In the genomic region with DNA sequence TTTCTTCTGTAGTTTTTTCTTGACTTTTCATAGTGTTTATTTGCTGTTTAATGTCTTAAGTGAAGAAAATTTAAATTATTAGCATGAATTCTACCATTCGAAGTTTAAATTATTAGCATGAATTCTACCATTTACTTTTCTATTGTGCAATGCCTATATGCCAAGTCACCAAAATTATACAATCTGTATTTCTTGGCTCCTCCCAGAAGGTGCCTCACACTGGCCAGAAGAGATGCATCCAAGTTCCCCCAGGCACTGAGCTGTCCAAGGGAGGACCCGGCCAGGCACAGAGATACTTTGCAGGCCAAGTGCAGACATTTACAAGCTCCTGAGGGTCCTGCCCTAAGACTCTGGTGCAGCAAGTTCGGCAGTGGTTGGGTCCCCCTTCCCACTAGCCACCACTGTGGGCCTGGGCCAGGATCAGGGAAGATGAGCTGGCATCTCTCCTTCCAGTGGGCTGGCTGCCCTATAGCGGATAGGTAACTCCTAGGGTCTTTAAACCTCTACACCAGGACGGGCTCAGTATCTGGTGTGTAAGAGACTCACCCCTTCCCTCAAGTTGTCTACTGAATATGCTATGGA, we compare ENCODE assay signal across 29 cellular contexts. TPM values are rescaled to one million over a fixed set of nuclear protein-coding genes. Genes with fewer than 3 reads are reported as not detected.
A peak's percentile ranks its signal among the peaks of the same experiment; 100 is the strongest.
DNase-seq lines count a peak whose midpoint lies in the region; ATAC-seq and TF ChIP-seq lines count a peak whose summit lies in the region.
"Had no signal": no experiment of that assay in that cellular context is flagged by ENCODE, and none has a peak within 500 bp of the region (broad histone marks: within the 10 kb centered on the region; RNA-seq: fewer than 3 reads in every experiment).

No MANE protein-coding gene starts in this region.

- H3K36me3 ChIP-seq in breast epithelium (no peaks in the 10 kb centered on the region), MG63 (no peaks in the 10 kb centered on the region), upper lobe of right lung (no peaks in the 10 kb centered on the region), mucosa of descending colon (ENCODE audit: low read depth) (no peaks in the 10 kb centered on the region)

- CTCF ChIA-PET in MCF 10A (lab: Yijun Ruan, JAX), result interaction anchor here (0.6 kb wide), 1 partner anchor 359 kb away, joined by 3 read pairs; no protein-coding TSS in a partner anchor

- ATAC-seq in upper lobe of right lung (peak; percentile 29), mucosa of descending colon (no peak)
- ATAC-seq: Panc1 had no signal

- H3K4me1 Mint-ChIP-seq in MCF 10A (ENCODE audit: insufficient read depth, unreplicated experiment), result no peaks in the 10 kb centered on the region

- POLR2A ChIA-PET in MCF 10A (lab: Yijun Ruan, JAX), result no interaction called here

- no peaks in the 10 kb centered on the region for H3K27me3 ChIP-seq in breast epithelium
- H3K27me3 ChIP-seq in MG63, result no peaks in the 10 kb centered on the region
- no peaks in the 10 kb centered on the region for H3K27me3 ChIP-seq in upper lobe of right lung
- H3K27me3 ChIP-seq: BLaER1 treated with 17β-estradiol and CSF1 and Interleukin-3, amounts not matched to agents 10 nM and 100 nM had no signal

- H3K27ac Mint-ChIP-seq in MCF 10A (ENCODE audit: low read depth, unreplicated experiment), result no peak overlapping the region
- H3K27ac Mint-ChIP-seq: CD4-positive, alpha-beta memory T cell had no signal

- no TSS peak for BruUV-seq in MCF 10A (replicated peaks; lab: Mats Ljungman, UMichigan)

- no peak for TF ChIP-seq POLR2A in breast epithelium (IDR thresholded peaks at IDR 0.05)

- no peaks in the 10 kb centered on the region for H3K27me3 Mint-ChIP-seq in MCF 10A (ENCODE audit: insufficient read depth, unreplicated experiment)
- H3K27me3 Mint-ChIP-seq: CD4-positive, alpha-beta memory T cell had no signal

- H3K4me3 ChIP-seq in breast epithelium, result no peak overlapping the region
- no peak overlapping the region for H3K4me3 ChIP-seq in MG63
- no peak overlapping the region for H3K4me3 ChIP-seq in epithelial cell of esophagus (ENCODE audit: low read length)
- H3K4me3 ChIP-seq in upper lobe of right lung, result no peak overlapping the region
- H3K4me3 ChIP-seq in mucosa of descending colon, result no peak overlapping the region
- H3K4me3 ChIP-seq: A549; BLaER1 treated with 17β-estradiol and CSF1 and Interleukin-3, amounts not matched to agents 10 nM and 100 nM had no signal

- peaks cover 15% of the 10 kb centered on the region for H3K9me3 Mint-ChIP-seq in MCF 10A (ENCODE audit: unreplicated experiment)

- no peak for TF ChIP-seq CTCF in MCF 10A (IDR thresholded peaks at IDR 0.05; ENCODE audit: unreplicated experiment)
- no peak for TF ChIP-seq CTCF in breast epithelium (IDR thresholded peaks at IDR 0.05)
- TF ChIP-seq CTCF in epithelial cell of esophagus (IDR thresholded peaks at IDR 0.05; ENCODE audit: insufficient read depth, low read depth, low read length, missing control alignments), result no peak
- TF ChIP-seq CTCF in upper lobe of right lung (IDR thresholded peaks at IDR 0.05), result no peak
- TF ChIP-seq CTCF in mucosa of descending colon (IDR thresholded peaks at IDR 0.05), result no peak

- H3K4me3 Mint-ChIP-seq in MCF 10A (ENCODE audit: unreplicated experiment), result no peak overlapping the region
- H3K4me3 Mint-ChIP-seq: CD4-positive, alpha-beta memory T cell had no signal

- intact Hi-C loops in MCF 10A (cut with micrococcal nuclease) (no loop called here), breast epithelium (cut with DNase I; ENCODE audit: low total_unique reads) (no loop called here), upper lobe of right lung (cut with DNase I) (no loop called here), mucosa of descending colon (cut with DNase I, micrococcal nuclease) (no loop called here)

- DNase-seq in MCF 10A (ENCODE audit: unreplicated experiment), result peak; percentile 34
- DNase-seq in breast epithelium (ENCODE audit: low spot score in 2 of 2), result no peak
- peak; percentile 24 for DNase-seq in MG63
- peak; percentile 31 for DNase-seq in epithelial cell of esophagus (ENCODE audit: low read depth)
- no peak for DNase-seq in upper lobe of right lung
- no peak for DNase-seq in mucosa of descending colon
- no peak for DNase-seq in NCI-H748 treated with DMSO at 0.1 percent for 48 hours (lab: John Stamatoyannopoulos, UW)
- DNase-seq: CD4-positive, alpha-beta memory T cell; COR-L47; DMS53; Kasumi-1; NCI-H1048; NCI-H1417; NCI-H1694 treated with DMSO at 0.1 percent for 48 hours; NCI-H2081 treated with DMSO at 0.1 percent for 48 hours; NCI-H2171 treated with DMSO at 0.1 percent for 48 hours; NCI-H345; NCI-H524; NCI-H82; NK-92 treated with Interleukin-12 subunit alpha and Interleukin-12 subunit beta, amount 100 ng/mL, for 24 hours; SHP77 treated with DMSO at 0.1 percent for 48 hours; T-helper 1 cell had no signal

- H3K27ac ChIP-seq in breast epithelium (no peak overlapping the region), upper lobe of right lung (no peak overlapping the region)
- H3K27ac ChIP-seq: A549; BLaER1 treated with 17β-estradiol and CSF1 and Interleukin-3, amounts not matched to agents 10 nM and 100 nM; HL-60 had no signal

- H3K4me1 ChIP-seq in breast epithelium (no peaks in the 10 kb centered on the region), upper lobe of right lung (no peaks in the 10 kb centered on the region), mucosa of descending colon (ENCODE audit: low read depth) (no peaks in the 10 kb centered on the region)
- H3K4me1 ChIP-seq: A549 had no signal

- no peaks in the 10 kb centered on the region for H3K9me3 ChIP-seq in breast epithelium
- H3K9me3 ChIP-seq in MG63, result peaks cover 10% of the 10 kb centered on the region
- H3K9me3 ChIP-seq in upper lobe of right lung, result peaks cover 8% of the 10 kb centered on the region
- H3K9me3 ChIP-seq in mucosa of descending colon, result peaks cover 7% of the 10 kb centered on the region

- no peaks in the 10 kb centered on the region for H3K36me3 Mint-ChIP-seq in MCF 10A (ENCODE audit: insufficient read depth, unreplicated experiment)

RNA-seq across cellular contexts. Expression of a gene that starts 31.3 kb away (rescaled TPM):
- total RNA-seq in MCF 10A (2022) (not detected in 2 replicates), breast epithelium (not detected), upper lobe of right lung (not detected), mucosa of descending colon (not detected)
- not detected in 2 replicates for total RNA-seq in MG63 (2014; rRNA removed; shearing (Covaris generic); ENCODE audit: low replicate concordance)
- total RNA-seq: CD4-positive, alpha-beta memory T cell; Daoy; M059J; OCI-LY7 had no signal

RNA-seq across cellular contexts. Expression of a gene that starts 31.6 kb away (rescaled TPM):
- total RNA-seq in MCF 10A (2022) (30.4 and 44.8 TPM in 2 replicates), breast epithelium (100 to 1,000 TPM in 2 of 3 donors, 10 to 100 TPM in 1; 90.7 to 302 (median 110) TPM), upper lobe of right lung (92.9 TPM), mucosa of descending colon (100 to 1,000 TPM in 1 of 3 donors, 10 to 100 TPM in 1, 1 to 10 TPM in 1; 9.6 to 103 (median 26.8) TPM)
- 51.0 and 58.1 TPM in 2 replicates for total RNA-seq in MG63 (2014; rRNA removed; shearing (Covaris generic); ENCODE audit: low replicate concordance)

RNA-seq across cellular contexts. Expression of a gene that starts 31.7 kb away (rescaled TPM):
- 11.9 and 18.4 TPM in 2 replicates for total RNA-seq in MCF 10A (2022)
- total RNA-seq in breast epithelium, result 1 to 10 TPM; 4.9 to 9.0 (median 8.5) TPM
- 9.1 and 27.7 TPM in 2 replicates for total RNA-seq in MG63 (2014; rRNA removed; shearing (Covaris generic); ENCODE audit: low replicate concordance)
- 10.7 TPM for total RNA-seq in upper lobe of right lung
- 1 to 10 TPM; 1.4 to 6.4 (median 3.7) TPM for total RNA-seq in mucosa of descending colon

Comparison
In these comparisons a context has a peak if more than half of its experiments do, and no peak if none do; other contexts are left out.
1. DNase-seq: peak in MCF 10A (single experiment), MG63 (single experiment) and epithelial cell of esophagus (single experiment); none in breast epithelium (0 of 2), upper lobe of right lung (single experiment), mucosa of descending colon (0 of 3) and NCI-H748 treated with DMSO at 0.1 percent for 48 hours (single experiment).